ENCODE assay signal across 7 cellular contexts in the genomic region with DNA sequence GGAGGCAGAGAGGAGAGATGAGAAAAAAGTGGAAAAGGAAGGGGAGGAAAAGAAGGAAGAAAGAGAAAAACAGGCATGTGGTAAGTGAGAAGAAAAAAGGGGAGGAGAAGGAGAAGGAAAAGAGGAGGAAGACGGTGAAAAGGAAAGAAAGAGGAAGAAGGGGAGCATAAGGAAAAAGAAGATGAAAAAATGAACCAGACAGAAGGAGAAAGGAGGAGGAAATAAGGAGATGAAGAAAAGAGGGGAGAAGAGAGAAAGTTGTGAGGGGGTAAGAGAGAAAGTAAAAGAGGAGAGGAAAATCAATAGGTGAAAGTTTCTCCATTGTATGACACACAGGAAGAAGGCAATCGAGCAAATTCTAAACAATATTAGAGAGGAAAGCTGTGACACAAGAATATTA.
"Had no signal": no experiment of that assay in that cellular context is flagged by ENCODE, and none has a peak within 500 bp of the region (broad histone marks: within the 10 kb centered on the region; RNA-seq: fewer than 3 reads in every experiment).

No MANE protein-coding gene starts in this region.

- H3K27ac Mint-ChIP-seq: GM23338, H9, HFFc6, IgD-negative memory B cell had no signal

- H3K36me3 Mint-ChIP-seq: IgD-negative memory B cell had no signal

- ATAC-seq: GM23338, HepG2 had no signal

- H3K4me1 Mint-ChIP-seq: GM23338, H9, IgD-negative memory B cell had no signal

- H3K4me3 Mint-ChIP-seq: GM23338, H9, HFFc6, IgD-negative memory B cell had no signal

- DNase-seq: H9, HCEC 1CT, HFFc6, KG1 had no signal

- H3K9me3 Mint-ChIP-seq: H9 had no signal
